Comparison of ENCODE assay signal across 2 cellular contexts in the genomic region with DNA sequence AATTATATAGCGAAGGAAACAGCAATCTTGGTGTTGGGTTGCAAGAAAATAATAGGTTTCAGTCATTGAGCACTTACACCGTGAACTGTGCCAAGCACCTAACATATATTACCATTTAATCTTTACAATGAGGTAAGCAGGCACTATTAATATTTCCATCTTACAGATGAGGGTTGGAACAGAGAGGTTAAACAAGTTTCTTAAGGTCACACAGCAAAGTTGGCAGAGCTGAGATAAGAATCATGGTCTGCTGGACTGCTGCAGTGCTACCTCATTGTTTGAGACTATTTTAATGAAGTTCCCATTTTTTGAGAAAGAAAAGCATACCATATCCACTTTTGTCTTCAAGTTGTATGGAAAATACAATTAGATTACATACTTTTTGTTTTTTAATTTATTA.
A peak's percentile ranks its signal among the peaks of the same experiment; 100 is the strongest.
TF ChIP-seq lines count a peak whose summit lies in the region.

No MANE protein-coding gene starts in this region.

TF ChIP-seq in HEK293, 187 proteins besides CTCF, POLR2A, EP300 and RAD21:
- TF ChIP-seq ZNF501 (tag by site-specific recombination; IDR thresholded peaks at IDR 0.05) (no peak), ZNF544 (tag by site-specific recombination; IDR thresholded peaks at IDR 0.05) (no peak), ZNF768 (tag by site-specific recombination; IDR thresholded peaks at IDR 0.05) (peak; percentile 51; the same call in 1 of the 2 replicates)

TF ChIP-seq in GM12878, 131 proteins besides CTCF, POLR2A, EP300 and RAD21:
- TF ChIP-seq SMARCA5 (IDR thresholded peaks at IDR 0.05) = peak; percentile 65; the same call in 1 of the 2 replicates
- TF ChIP-seq NR2C1 (IDR thresholded peaks at IDR 0.05) = no peak
